ENCODE assay signal across 26 cellular contexts in genomic region chr6:63355632-63356031, GRCh38. TPM values are rescaled to one million over a fixed set of nuclear protein-coding genes. Genes with fewer than 3 reads are reported as not detected.
"Had no signal": no experiment of that assay in that cellular context is flagged by ENCODE, and none has a peak within 500 bp of the region (broad histone marks: within the 10 kb centered on the region; RNA-seq: fewer than 3 reads in every experiment).

No MANE protein-coding gene starts in this region.

- H3K79me2 ChIP-seq: parathyroid adenoma had no signal

- H3K4me1 ChIP-seq: parathyroid adenoma, testis had no signal

- H3K36me3 Mint-ChIP-seq: immature natural killer cell; naive B cell; stimulated activated memory B cell treated with anti-CD40 and anti-IgM and Interleukin-4, amounts not matched to agents 10 μg/mL and 1 μg/mL and 100 μg/mL, for 72 hours had no signal

- H3K4me3 ChIP-seq: esophagus muscularis mucosa, psoas muscle, spleen, testis, tibial nerve had no signal

- H2AFZ ChIP-seq: parathyroid adenoma had no signal

- ATAC-seq: left cardiac atrium; psoas muscle; sciatic nerve; stimulated activated memory B cell treated with anti-CD40 and anti-IgM and Interleukin-4, amounts not matched to agents 10 μg/mL and 1 μg/mL and 100 μg/mL, for 72 hours; stimulated activated naive CD8-positive, alpha-beta T cell treated with anti-CD3 and anti-CD28 coated beads, Interleukin-15, amount 100 ng/mL, for 72 hours had no signal

- H3K27ac Mint-ChIP-seq: immature natural killer cell; nephron; stimulated activated memory B cell treated with anti-CD40 and anti-IgM and Interleukin-4, amounts not matched to agents 10 μg/mL and 1 μg/mL and 100 μg/mL, for 72 hours; stimulated activated naive CD8-positive, alpha-beta T cell treated with anti-CD3 and anti-CD28 coated beads, Interleukin-15, amount 100 ng/mL, for 72 hours had no signal

- H3K36me3 ChIP-seq: esophagus muscularis mucosa, spleen, tibial nerve had no signal

- H3K4me1 Mint-ChIP-seq: nephron had no signal

- FAIRE-seq: endometrium, kidney had no signal

- DNase-seq: effector memory CD4-positive, alpha-beta T cell; immature natural killer cell; kidney; left cardiac atrium; naive B cell; psoas muscle; retina; spleen; stimulated activated CD4-positive, alpha-beta T cell treated with anti-CD3 and anti-CD28 coated beads, Interleukin-15, amount 100 ng/mL, for 24 hours; stimulated activated CD4-positive, alpha-beta T cell treated with anti-CD3 and anti-CD28 coated beads, Interleukin-1b, Interleukin-23, amount 100 ng/mL, for 48 hours; stimulated activated CD4-positive, alpha-beta T cell treated with anti-CD3 and anti-CD28 coated beads, Interleukin-4, amount 100 ng/mL, for 24 hours; stimulated activated naive CD8-positive, alpha-beta T cell treated with anti-CD3 and anti-CD28 coated beads, Interleukin-15, amount 100 ng/mL, for 72 hours; testis had no signal

- H3K27me3 ChIP-seq: esophagus muscularis mucosa, spleen, testis, tibial nerve had no signal

- H3K27me3 Mint-ChIP-seq: naive B cell; stimulated activated memory B cell treated with anti-CD40 and anti-IgM and Interleukin-4, amounts not matched to agents 10 μg/mL and 1 μg/mL and 100 μg/mL, for 72 hours had no signal

- H3K9ac ChIP-seq: parathyroid adenoma had no signal

- H3K9me3 ChIP-seq: esophagus muscularis mucosa, psoas muscle, testis, tibial nerve had no signal

- H3K27ac ChIP-seq: epithelial cell of prostate, esophagus muscularis mucosa, parathyroid adenoma, psoas muscle, testis, tibial nerve had no signal

- H3K4me3 Mint-ChIP-seq: immature natural killer cell; naive B cell; nephron; stimulated activated memory B cell treated with anti-CD40 and anti-IgM and Interleukin-4, amounts not matched to agents 10 μg/mL and 1 μg/mL and 100 μg/mL, for 72 hours; stimulated activated naive CD8-positive, alpha-beta T cell treated with anti-CD3 and anti-CD28 coated beads, Interleukin-15, amount 100 ng/mL, for 72 hours had no signal

RNA-seq across cellular contexts. Expression of gene LGSN, which starts 35.8 kb away (rescaled TPM):
- total RNA-seq: esophagus muscularis mucosa, left cardiac atrium, lower leg skin, omental fat pad, psoas muscle, sciatic nerve, skeletal muscle tissue, subcutaneous adipose tissue, tibial nerve, ureter had no signal
- polyA plus RNA-seq: immature natural killer cell had no signal
